In the genomic region with DNA sequence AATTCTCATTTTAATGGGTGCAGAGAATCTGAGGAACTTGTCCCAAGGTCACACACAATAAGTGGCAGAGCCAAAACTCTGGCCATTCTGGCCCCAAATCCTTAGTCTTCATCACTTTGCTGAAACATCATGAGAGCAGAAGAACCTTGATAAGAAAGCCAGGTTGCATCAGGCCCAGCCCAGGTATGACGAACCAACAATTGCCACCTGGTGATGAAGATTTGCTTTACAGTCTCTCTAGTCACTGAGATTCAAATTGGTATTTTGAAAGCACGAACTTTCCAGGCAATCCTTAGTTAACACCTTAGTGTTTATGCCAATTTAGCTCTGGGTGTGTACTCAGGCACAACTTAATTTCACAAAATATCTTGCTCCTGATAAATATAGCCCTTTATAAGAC, we compare ENCODE assay signal across 2 cellular contexts.
TF ChIP-seq lines count a peak whose summit lies in the region.

No MANE protein-coding gene starts in this region.

TF ChIP-seq in IMR-90, 13 proteins besides CTCF, POLR2A, EP300 and RAD21:
- no peak for TF ChIP-seq FOS (IDR thresholded peaks at IDR 0.05; ENCODE audit: low read depth, low read length)
- no peak for TF ChIP-seq SMC3 (IDR thresholded peaks at IDR 0.05; ENCODE audit: low read depth, low read length)
TF ChIP-seq in IMR-90: peak in this region for 0.

TF ChIP-seq in HepG2, 621 proteins besides CTCF, POLR2A, EP300 and RAD21:
- no peak for TF ChIP-seq JUND (CRISPR knock-in tag; IDR thresholded peaks at IDR 0.05)
- no peak for TF ChIP-seq ZNF839 (CRISPR knock-in tag; IDR thresholded peaks at IDR 0.05; ENCODE audit: borderline replicate concordance)
- TF ChIP-seq SRF (IDR thresholded peaks at IDR 0.05; ENCODE audit: low read depth, low read length) = no peak
- no peak for TF ChIP-seq ZBTB21 (CRISPR knock-in tag; IDR thresholded peaks at IDR 0.05)
- no peak for TF ChIP-seq CBX1 (IDR thresholded peaks at IDR 0.05; ENCODE audit: low read depth)
- TF ChIP-seq, protein P1, sequence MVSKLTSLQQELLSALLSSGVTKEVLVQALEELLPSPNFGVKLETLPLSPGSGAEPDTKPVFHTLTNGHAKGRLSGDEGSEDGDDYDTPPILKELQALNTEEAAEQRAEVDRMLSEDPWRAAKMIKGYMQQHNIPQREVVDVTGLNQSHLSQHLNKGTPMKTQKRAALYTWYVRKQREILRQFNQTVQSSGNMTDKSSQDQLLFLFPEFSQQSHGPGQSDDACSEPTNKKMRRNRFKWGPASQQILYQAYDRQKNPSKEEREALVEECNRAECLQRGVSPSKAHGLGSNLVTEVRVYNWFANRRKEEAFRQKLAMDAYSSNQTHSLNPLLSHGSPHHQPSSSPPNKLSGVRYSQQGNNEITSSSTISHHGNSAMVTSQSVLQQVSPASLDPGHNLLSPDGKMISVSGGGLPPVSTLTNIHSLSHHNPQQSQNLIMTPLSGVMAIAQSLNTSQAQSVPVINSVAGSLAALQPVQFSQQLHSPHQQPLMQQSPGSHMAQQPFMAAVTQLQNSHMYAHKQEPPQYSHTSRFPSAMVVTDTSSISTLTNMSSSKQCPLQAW (CRISPR knock-in tag; IDR thresholded peaks at IDR 0.05) = no peak
- TF ChIP-seq SNRNP70 (IDR thresholded peaks at IDR 0.05; ENCODE audit: low read depth, low read length) = no peak
- TF ChIP-seq TMF1 (CRISPR knock-in tag; IDR thresholded peaks at IDR 0.05; ENCODE audit: low read depth) = no peak
- TF ChIP-seq TOPORS (CRISPR knock-in tag; IDR thresholded peaks at IDR 0.05) = no peak
- TF ChIP-seq AHR (CRISPR knock-in tag; IDR thresholded peaks at IDR 0.05) = no peak
TF ChIP-seq in HepG2: peak in this region for 0.
